In genomic region chr16:10312784-10313724, GRCh38 we compare ENCODE assay signal across 12 cellular contexts.
A peak's percentile ranks its signal among the peaks of the same experiment; 100 is the strongest.
DNase-seq lines count a peak whose midpoint lies in the region; ATAC-seq and TF ChIP-seq lines count a peak whose summit lies in the region.
"Had no signal": no experiment of that assay in that cellular context is flagged by ENCODE, and none has a peak within 500 bp of the region (broad histone marks: within the 10 kb centered on the region; RNA-seq: fewer than 3 reads in every experiment).

No MANE protein-coding gene starts in this region.

- in situ Hi-C loops in G401 (cut with HindIII; ENCODE audit: low sequenced_read_pairs), result no loop called here

- ATAC-seq in GM18502 (IDR thresholded peaks at IDR 0.05; ENCODE audit: poor library complexity, unreplicated experiment) (peak; percentile 82), GM21447 (IDR thresholded peaks at IDR 0.05; ENCODE audit: unreplicated experiment) (peak; percentile 90), HG03159 (IDR thresholded peaks at IDR 0.05; ENCODE audit: unreplicated experiment) (peak; percentile 87)
- ATAC-seq: CD8-positive, alpha-beta T cell had no signal

- H3K4me1 ChIP-seq in A673 (ENCODE audit: insufficient read depth, low read length, poor library complexity, severe bottlenecking), result no peaks in the 10 kb centered on the region

- intact Hi-C loops in A673 (cut with micrococcal nuclease; ENCODE audit: unreplicated experiment), result loop anchor here (5.0 kb wide), 1 partner anchor 424 kb away; no protein-coding TSS in a partner anchor

- H3K36me3 ChIP-seq in A673 (ENCODE audit: insufficient read depth, low read length, poor library complexity, severe bottlenecking), result no peaks in the 10 kb centered on the region

- BruUV-seq in A673 (replicated peaks; lab: Mats Ljungman, UMichigan), result no TSS peak

- CTCF ChIA-PET in A673 (lab: Charles Lee), result no interaction called here

- POLR2A ChIA-PET in A673 (lab: Charles Lee; ENCODE audit: low non-redundant PET), result no interaction called here

- H3K27me3 ChIP-seq in A673 (replicated peaks; ENCODE audit: insufficient read depth, low read depth, low read length, poor library complexity), result no peaks in the 10 kb centered on the region

- H3K4me3 ChIP-seq in A673 (ENCODE audit: low read depth, low read length, poor library complexity, severe bottlenecking), result no peak overlapping the region

- DNase-seq in kidney tubule cell (ENCODE audit: low spot score) (peak; percentile 78), EL (no peak), G401 (ENCODE audit: low spot score) (no peak), T-helper 2 cell (no peak), A673 (ENCODE audit: low spot score) (no peak)
- DNase-seq: activated effector memory CD4-positive, alpha-beta T cell treated with anti-CD3 and anti-CD28 coated beads, Interleukin-2, amount 50 U/mL, for 16 hours; CD8-positive, alpha-beta T cell; H7; NCI-H187 had no signal

- TF ChIP-seq CTCF in A673 (conservative IDR thresholded peaks at IDR 0.05; ENCODE audit: low read depth, low read length), result no peak

- H3K9me3 ChIP-seq in A673 (ENCODE audit: low read depth, low read length, poor library complexity, severe bottlenecking), result no peaks in the 10 kb centered on the region

- H3K27ac ChIP-seq in A673 (ENCODE audit: low read depth, low read length, poor library complexity, severe bottlenecking), result no peak overlapping the region
